ENCODE assay signal across 1 cellular context in the genomic region with DNA sequence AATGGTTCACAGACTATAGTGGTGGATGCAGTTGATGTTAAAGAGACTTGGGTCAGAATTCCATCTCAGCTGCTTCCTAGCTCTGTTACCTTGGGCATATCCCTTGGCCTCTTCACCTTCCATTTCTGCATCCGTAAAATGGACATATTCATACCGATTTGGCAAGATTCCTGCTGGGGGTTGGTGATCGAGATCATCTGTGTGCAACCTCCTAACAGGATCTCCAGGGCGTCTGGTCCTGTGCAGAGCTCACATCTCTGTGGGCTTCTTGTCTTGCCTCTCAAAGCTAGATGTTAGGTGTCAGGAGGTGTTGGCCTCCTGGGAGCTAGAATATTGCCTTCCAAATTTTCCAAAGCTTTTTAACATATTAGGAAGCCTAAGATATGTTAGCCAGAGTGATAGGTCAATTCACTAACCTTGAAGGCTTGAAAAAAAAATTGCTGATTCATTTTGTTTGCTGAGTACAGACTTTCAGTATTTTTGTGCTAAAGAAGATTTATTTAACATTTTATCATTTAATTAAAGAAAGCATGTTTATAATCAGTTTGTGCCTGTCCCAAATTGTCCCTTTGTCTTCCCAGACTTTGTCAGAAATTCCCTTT.
TF ChIP-seq lines count a peak whose summit lies in the region.

No MANE protein-coding gene starts in this region.

TF ChIP-seq in GM23338, 12 proteins besides CTCF, POLR2A, EP300 and RAD21 (continued from another document):
- TF ChIP-seq, protein P1, sequence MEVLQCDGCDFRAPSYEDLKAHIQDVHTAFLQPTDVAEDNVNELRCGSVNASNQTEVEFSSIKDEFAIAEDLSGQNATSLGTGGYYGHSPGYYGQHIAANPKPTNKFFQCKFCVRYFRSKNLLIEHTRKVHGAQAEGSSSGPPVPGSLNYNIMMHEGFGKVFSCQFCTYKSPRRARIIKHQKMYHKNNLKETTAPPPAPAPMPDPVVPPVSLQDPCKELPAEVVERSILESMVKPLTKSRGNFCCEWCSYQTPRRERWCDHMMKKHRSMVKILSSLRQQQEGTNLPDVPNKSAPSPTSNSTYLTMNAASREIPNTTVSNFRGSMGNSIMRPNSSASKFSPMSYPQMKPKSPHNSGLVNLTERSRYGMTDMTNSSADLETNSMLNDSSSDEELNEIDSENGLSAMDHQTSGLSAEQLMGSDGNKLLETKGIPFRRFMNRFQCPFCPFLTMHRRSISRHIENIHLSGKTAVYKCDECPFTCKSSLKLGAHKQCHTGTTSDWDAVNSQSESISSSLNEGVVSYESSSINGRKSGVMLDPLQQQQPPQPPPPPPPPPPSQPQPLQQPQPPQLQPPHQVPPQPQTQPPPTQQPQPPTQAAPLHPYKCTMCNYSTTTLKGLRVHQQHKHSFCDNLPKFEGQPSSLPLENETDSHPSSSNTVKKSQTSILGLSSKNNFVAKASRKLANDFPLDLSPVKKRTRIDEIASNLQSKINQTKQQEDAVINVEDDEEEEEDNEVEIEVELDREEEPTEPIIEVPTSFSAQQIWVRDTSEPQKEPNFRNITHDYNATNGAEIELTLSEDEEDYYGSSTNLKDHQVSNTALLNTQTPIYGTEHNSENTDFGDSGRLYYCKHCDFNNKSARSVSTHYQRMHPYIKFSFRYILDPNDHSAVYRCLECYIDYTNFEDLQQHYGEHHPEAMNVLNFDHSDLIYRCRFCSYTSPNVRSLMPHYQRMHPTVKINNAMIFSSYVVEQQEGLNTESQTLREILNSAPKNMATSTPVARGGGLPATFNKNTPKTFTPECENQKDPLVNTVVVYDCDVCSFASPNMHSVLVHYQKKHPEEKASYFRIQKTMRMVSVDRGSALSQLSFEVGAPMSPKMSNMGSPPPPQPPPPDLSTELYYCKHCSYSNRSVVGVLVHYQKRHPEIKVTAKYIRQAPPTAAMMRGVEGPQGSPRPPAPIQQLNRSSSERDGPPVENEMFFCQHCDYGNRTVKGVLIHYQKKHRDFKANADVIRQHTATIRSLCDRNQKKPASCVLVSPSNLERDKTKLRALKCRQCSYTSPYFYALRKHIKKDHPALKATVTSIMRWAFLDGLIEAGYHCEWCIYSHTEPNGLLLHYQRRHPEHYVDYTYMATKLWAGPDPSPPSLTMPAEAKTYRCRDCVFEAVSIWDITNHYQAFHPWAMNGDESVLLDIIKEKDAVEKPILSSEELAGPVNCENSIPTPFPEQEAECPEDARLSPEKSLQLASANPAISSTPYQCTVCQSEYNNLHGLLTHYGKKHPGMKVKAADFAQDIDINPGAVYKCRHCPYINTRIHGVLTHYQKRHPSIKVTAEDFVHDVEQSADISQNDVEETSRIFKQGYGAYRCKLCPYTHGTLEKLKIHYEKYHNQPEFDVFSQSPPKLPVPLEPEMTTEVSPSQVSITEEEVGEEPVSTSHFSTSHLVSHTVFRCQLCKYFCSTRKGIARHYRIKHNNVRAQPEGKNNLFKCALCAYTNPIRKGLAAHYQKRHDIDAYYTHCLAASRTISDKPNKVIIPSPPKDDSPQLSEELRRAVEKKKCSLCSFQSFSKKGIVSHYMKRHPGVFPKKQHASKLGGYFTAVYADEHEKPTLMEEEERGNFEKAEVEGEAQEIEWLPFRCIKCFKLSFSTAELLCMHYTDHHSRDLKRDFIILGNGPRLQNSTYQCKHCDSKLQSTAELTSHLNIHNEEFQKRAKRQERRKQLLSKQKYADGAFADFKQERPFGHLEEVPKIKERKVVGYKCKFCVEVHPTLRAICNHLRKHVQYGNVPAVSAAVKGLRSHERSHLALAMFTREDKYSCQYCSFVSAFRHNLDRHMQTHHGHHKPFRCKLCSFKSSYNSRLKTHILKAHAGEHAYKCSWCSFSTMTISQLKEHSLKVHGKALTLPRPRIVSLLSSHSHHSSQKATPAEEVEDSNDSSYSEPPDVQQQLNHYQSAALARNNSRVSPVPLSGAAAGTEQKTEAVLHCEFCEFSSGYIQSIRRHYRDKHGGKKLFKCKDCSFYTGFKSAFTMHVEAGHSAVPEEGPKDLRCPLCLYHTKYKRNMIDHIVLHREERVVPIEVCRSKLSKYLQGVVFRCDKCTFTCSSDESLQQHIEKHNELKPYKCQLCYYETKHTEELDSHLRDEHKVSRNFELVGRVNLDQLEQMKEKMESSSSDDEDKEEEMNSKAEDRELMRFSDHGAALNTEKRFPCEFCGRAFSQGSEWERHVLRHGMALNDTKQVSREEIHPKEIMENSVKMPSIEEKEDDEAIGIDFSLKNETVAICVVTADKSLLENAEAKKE (CRISPR knock-in tag; IDR thresholded peaks at IDR 0.05): 0 out of 2 replicates have a peak, but pooled peaks have one; percentile 7
